Comparison of ENCODE assay signal across 9 cellular contexts in genomic region chr18:22347624-22348511, GRCh38.
DNase-seq lines count a peak whose midpoint lies in the region; ATAC-seq and TF ChIP-seq lines count a peak whose summit lies in the region.
"Had no signal": no experiment of that assay in that cellular context is flagged by ENCODE, and none has a peak within 500 bp of the region (broad histone marks: within the 10 kb centered on the region; RNA-seq: fewer than 3 reads in every experiment).

No MANE protein-coding gene starts in this region.

- no peaks in the 10 kb centered on the region for H3K36me3 Mint-ChIP-seq in HFFc6 (ENCODE audit: low read depth)
- no peaks in the 10 kb centered on the region for H3K36me3 Mint-ChIP-seq in activated naive CD4-positive, alpha-beta T cell treated with anti-CD3 and anti-CD28 coated beads, Interleukin-2, amount 50 U/mL, for 24 hours

- no peak for DNase-seq in HFFc6
- DNase-seq in NCI-H2196 treated with DMSO at 0.1 percent for 48 hours (lab: John Stamatoyannopoulos, UW; ENCODE audit: unreplicated experiment) = no peak
- DNase-seq in occipital lobe (lab: John Stamatoyannopoulos, UW) = no peak
- DNase-seq: NCI-H187 had no signal

- H3K4me3 ChIP-seq in iPS-15b (ENCODE audit: low read depth, low read length) (peak overlapping the region; percentile 62), skeletal muscle satellite cell (ENCODE audit: low read length) (no peak overlapping the region)

- H3K4me1 Mint-ChIP-seq in HFFc6 (ENCODE audit: low read depth) = peaks cover 53% of the 10 kb centered on the region
- peaks cover 5% of the 10 kb centered on the region for H3K4me1 Mint-ChIP-seq in activated naive CD4-positive, alpha-beta T cell treated with anti-CD3 and anti-CD28 coated beads, Interleukin-2, amount 50 U/mL, for 24 hours

- peak overlapping the region; percentile 75 for H3K4me2 ChIP-seq in skeletal muscle satellite cell (ENCODE audit: low read length)

- H3K27ac Mint-ChIP-seq in HFFc6 = peak overlapping the region; percentile 50
- H3K27ac Mint-ChIP-seq in activated naive CD4-positive, alpha-beta T cell treated with anti-CD3 and anti-CD28 coated beads, Interleukin-2, amount 50 U/mL, for 24 hours = no peak overlapping the region

- peaks cover 92% of the 10 kb centered on the region for H3K27me3 ChIP-seq in iPS-15b (ENCODE audit: control insufficient read depth, insufficient read depth, low read length)
- H3K27me3 ChIP-seq in skeletal muscle satellite cell (ENCODE audit: control insufficient read depth, insufficient read depth, low read length) = peaks cover 40% of the 10 kb centered on the region

- no peak for TF ChIP-seq CTCF in HFFc6 (IDR thresholded peaks at IDR 0.05)

- peak overlapping the region; percentile 78 for H3K4me3 Mint-ChIP-seq in HFFc6
- H3K4me3 Mint-ChIP-seq in activated naive CD4-positive, alpha-beta T cell treated with anti-CD3 and anti-CD28 coated beads, Interleukin-2, amount 50 U/mL, for 24 hours = peak overlapping the region; percentile 73

- peaks cover 14% of the 10 kb centered on the region for H3K4me1 ChIP-seq in iPS-15b (ENCODE audit: control insufficient read depth, insufficient read depth, low read length)
- H3K4me1 ChIP-seq in skeletal muscle satellite cell (ENCODE audit: control insufficient read depth, insufficient read depth, low read length) = peaks cover 17% of the 10 kb centered on the region

- peaks cover 3% of the 10 kb centered on the region; the same call in 1 of the 2 replicates for H3K9me3 Mint-ChIP-seq in HFFc6
- no peaks in the 10 kb centered on the region for H3K9me3 Mint-ChIP-seq in activated naive CD4-positive, alpha-beta T cell treated with anti-CD3 and anti-CD28 coated beads, Interleukin-2, amount 50 U/mL, for 24 hours

- H3K27me3 Mint-ChIP-seq in HFFc6 (ENCODE audit: insufficient read depth) = peaks cover 29% of the 10 kb centered on the region
- H3K27me3 Mint-ChIP-seq in activated naive CD4-positive, alpha-beta T cell treated with anti-CD3 and anti-CD28 coated beads, Interleukin-2, amount 50 U/mL, for 24 hours = peaks cover 31% of the 10 kb centered on the region

- H3K9ac ChIP-seq in iPS-15b (ENCODE audit: low read depth, low read length) = no peak overlapping the region
- H3K9ac ChIP-seq in skeletal muscle satellite cell (ENCODE audit: low read depth, low read length) = no peak overlapping the region

- no peak for ATAC-seq in GM19328 (IDR thresholded peaks at IDR 0.05; ENCODE audit: unreplicated experiment)
- ATAC-seq in GM21576 (IDR thresholded peaks at IDR 0.05; ENCODE audit: unreplicated experiment) = no peak

- H3K36me3 ChIP-seq in iPS-15b (ENCODE audit: control insufficient read depth, insufficient read depth, low read length) (no peaks in the 10 kb centered on the region), skeletal muscle satellite cell (ENCODE audit: insufficient read depth, low read length) (no peaks in the 10 kb centered on the region)

- H3K9me3 ChIP-seq in iPS-15b (ENCODE audit: control insufficient read depth, insufficient read depth, low read length) (no peaks in the 10 kb centered on the region), skeletal muscle satellite cell (replicated peaks; ENCODE audit: low read length) (no peaks in the 10 kb centered on the region)
